In the genomic region with DNA sequence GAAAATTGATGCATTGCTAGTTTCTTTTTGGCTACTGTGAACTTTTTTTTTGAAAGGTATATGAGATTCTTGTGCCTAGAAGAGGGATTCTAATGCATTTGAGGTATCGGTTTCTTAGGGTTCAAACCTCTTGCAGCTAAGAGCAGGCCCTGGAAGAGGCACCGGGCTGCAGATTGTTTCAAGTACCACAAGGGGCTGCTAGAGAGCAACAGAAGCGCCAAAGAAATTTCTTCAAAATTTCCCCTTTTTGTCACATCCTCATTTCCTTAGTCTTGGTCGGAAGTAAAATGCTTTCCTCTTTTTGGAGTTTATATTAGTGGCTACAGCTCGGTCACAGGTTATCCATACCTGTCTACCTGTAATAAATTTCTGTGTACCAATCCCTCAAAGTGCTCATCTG, we compare ENCODE assay signal across 8 cellular contexts.
DNase-seq lines count a peak whose midpoint lies in the region; ATAC-seq lines count a peak whose summit lies in the region.

No MANE protein-coding gene starts in this region.

- ATAC-seq in GM21528 (IDR thresholded peaks at IDR 0.05; ENCODE audit: low FRiP score, unreplicated experiment) (peak; percentile 29), HG02588 (IDR thresholded peaks at IDR 0.05; ENCODE audit: unreplicated experiment) (no peak), HG03025 (IDR thresholded peaks at IDR 0.05; ENCODE audit: low FRiP score, unreplicated experiment) (no peak)

- DNase-seq in EL = peak; percentile 44
- DNase-seq in NOMO-1 treated with dmso at 0.1 percent for 144 hours (lab: John Stamatoyannopoulos, UW; ENCODE audit: unreplicated experiment) = peak; percentile 30
- DNase-seq in cerebellar cortex (ENCODE audit: low spot score) = peak; percentile 18
- peak; percentile 51 for DNase-seq in myocyte (ENCODE audit: low read depth)
- DNase-seq in DMS114 treated with DMSO at 0.1 percent for 48 hours (lab: John Stamatoyannopoulos, UW; ENCODE audit: unreplicated experiment) = no peak
